Comparison of ENCODE assay signal across 8 cellular contexts in the genomic region with DNA sequence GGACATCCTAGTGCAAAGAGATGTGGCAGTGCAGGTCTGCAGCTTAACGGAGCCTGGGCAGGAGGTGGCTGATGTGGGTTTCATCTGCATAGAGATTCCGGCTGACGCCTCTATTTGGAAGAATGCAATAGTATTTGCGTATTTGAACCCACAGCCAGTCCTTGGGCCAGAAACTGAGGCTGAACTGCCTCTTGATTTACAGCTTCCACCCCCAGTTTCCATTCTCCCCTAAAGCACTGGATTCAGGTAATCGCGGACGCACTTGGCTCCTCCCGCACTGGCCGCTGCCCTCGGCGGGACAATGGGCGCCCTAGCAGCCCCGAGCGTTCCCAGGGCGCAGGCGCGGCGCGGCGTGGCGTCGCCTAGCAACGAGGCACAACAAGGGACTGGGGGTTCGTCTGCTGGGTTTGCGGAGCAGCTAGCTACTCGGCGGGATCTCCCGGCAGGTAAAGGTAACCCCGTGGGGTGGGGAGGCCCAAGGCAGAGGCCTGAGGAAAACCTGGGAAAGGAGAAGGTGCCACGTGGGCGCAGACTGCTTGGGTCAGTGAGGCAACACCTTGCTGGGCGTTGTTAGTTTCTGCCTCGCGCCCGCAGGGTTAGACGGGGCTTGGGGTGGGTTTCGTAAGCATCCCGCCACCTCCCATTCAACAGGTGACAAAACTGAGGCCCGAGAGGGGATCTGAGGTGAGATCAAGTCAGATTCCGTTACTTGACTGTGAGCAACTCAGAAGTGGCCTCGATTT. TPM values are rescaled to one million over a fixed set of nuclear protein-coding genes. Genes with fewer than 3 reads are reported as not detected.
A peak's percentile ranks its signal among the peaks of the same experiment; 100 is the strongest.
DNase-seq lines count a peak whose midpoint lies in the region; ATAC-seq and TF ChIP-seq lines count a peak whose summit lies in the region.

A gene with protein sequence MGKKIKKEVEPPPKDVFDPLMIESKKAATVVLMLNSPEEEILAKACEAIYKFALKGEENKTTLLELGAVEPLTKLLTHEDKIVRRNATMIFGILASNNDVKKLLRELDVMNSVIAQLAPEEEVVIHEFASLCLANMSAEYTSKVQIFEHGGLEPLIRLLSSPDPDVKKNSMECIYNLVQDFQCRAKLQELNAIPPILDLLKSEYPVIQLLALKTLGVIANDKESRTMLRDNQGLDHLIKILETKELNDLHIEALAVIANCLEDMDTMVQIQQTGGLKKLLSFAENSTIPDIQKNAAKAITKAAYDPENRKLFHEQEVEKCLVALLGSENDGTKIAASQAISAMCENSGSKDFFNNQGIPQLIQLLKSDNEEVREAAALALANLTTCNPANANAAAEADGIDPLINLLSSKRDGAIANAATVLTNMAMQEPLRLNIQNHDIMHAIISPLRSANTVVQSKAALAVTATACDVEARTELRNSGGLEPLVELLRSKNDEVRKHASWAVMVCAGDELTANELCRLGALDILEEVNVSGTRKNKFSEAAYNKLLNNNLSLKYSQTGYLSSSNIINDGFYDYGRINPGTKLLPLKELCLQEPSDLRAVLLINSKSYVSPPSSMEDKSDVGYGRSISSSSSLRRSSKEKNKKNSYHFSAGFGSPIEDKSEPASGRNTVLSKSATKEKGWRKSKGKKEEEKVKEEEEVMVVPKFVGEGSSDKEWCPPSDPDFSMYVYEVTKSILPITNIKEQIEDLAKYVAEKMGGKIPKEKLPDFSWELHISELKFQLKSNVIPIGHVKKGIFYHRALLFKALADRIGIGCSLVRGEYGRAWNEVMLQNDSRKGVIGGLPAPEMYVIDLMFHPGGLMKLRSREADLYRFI (plus strand): TSS at position 393 of the 743 bp plus-strand sequence. CDS start 3,944 bp downstream, outside the sequence.

- H3K9me3 ChIP-seq in Peyer's patch (no peaks in the 10 kb centered on the region), right cardiac atrium (ENCODE audit: control insufficient read depth, low read length) (no peaks in the 10 kb centered on the region), prostate gland (no peaks in the 10 kb centered on the region), upper lobe of left lung (no peaks in the 10 kb centered on the region)

- TF ChIP-seq CTCF in Peyer's patch (IDR thresholded peaks at IDR 0.05) (no peak), prostate gland (IDR thresholded peaks at IDR 0.05) (no peak), upper lobe of left lung (IDR thresholded peaks at IDR 0.05) (no peak)

- POLR2A ChIA-PET in activated naive CD8-positive, alpha-beta T cell treated with anti-CD3 and anti-CD28 coated beads, Interleukin-2, amount 10 ng/mL, durations not matched to agents 7 days and 5 days (lab: Charles Lee) = interaction anchor here (1.0 kb wide), 1 partner anchor 925 kb away, joined by 3 read pairs; a partner anchor contains a TSS

- no peaks in the 10 kb centered on the region for H3K27me3 ChIP-seq in Peyer's patch
- H3K27me3 ChIP-seq in right cardiac atrium (ENCODE audit: control insufficient read depth, insufficient read depth) = no peaks in the 10 kb centered on the region
- H3K27me3 ChIP-seq in prostate gland (replicated peaks; ENCODE audit: insufficient read depth) = no peaks in the 10 kb centered on the region
- H3K27me3 ChIP-seq in upper lobe of left lung = no peaks in the 10 kb centered on the region

- peaks cover 4% of the 10 kb centered on the region for H3K27me3 Mint-ChIP-seq in activated naive CD8-positive, alpha-beta T cell treated with anti-CD3 and anti-CD28 coated beads, Interleukin-2, amount 10 ng/mL, durations not matched to agents 7 days and 5 days

- DNase-seq in Peyer's patch (peak; percentile 18 to 64 (median 59)), right cardiac atrium (peak; percentile 80 to 91 (median 90)), prostate gland (ENCODE audit: low spot score) (peak; percentile 9), upper lobe of left lung (peak; percentile 54 to 94), KG1 (lab: John Stamatoyannopoulos, UW) (no peak)
- peak; percentile 78 for DNase-seq in activated naive CD8-positive, alpha-beta T cell treated with anti-CD3 and anti-CD28 coated beads, Interleukin-2, amount 10 ng/mL, durations not matched to agents 7 days and 5 days

- no peaks in the 10 kb centered on the region for H3K9me3 Mint-ChIP-seq in activated naive CD8-positive, alpha-beta T cell treated with anti-CD3 and anti-CD28 coated beads, Interleukin-2, amount 10 ng/mL, durations not matched to agents 7 days and 5 days

- H3K27ac ChIP-seq in Peyer's patch = no peak within 1 kb of the TSS
- no peak within 1 kb of the TSS for H3K27ac ChIP-seq in right cardiac atrium (ENCODE audit: low read length)
- H3K27ac ChIP-seq in prostate gland = no peak within 1 kb of the TSS
- no peak within 1 kb of the TSS for H3K27ac ChIP-seq in upper lobe of left lung

- H3K36me3 ChIP-seq in Peyer's patch (no peaks in the 10 kb centered on the region), prostate gland (no peaks in the 10 kb centered on the region), upper lobe of left lung (no peaks in the 10 kb centered on the region)

- no peak within 1 kb of the TSS for H3K27ac Mint-ChIP-seq in activated naive CD8-positive, alpha-beta T cell treated with anti-CD3 and anti-CD28 coated beads, Interleukin-2, amount 10 ng/mL, durations not matched to agents 7 days and 5 days

- no peak within 1 kb of the TSS for H3K4me3 Mint-ChIP-seq in activated naive CD8-positive, alpha-beta T cell treated with anti-CD3 and anti-CD28 coated beads, Interleukin-2, amount 10 ng/mL, durations not matched to agents 7 days and 5 days

- H3K36me3 Mint-ChIP-seq in activated naive CD8-positive, alpha-beta T cell treated with anti-CD3 and anti-CD28 coated beads, Interleukin-2, amount 10 ng/mL, durations not matched to agents 7 days and 5 days = peaks cover 2% of the 10 kb centered on the region

- peak within 1 kb of the TSS; percentile 19 to 42 (median 38) for H3K4me3 ChIP-seq in Peyer's patch
- peak within 1 kb of the TSS; percentile 7 for H3K4me3 ChIP-seq in right cardiac atrium (ENCODE audit: low read length)
- H3K4me3 ChIP-seq in prostate gland = peak within 1 kb of the TSS; percentile 12 to 22
- peak within 1 kb of the TSS in 3 of 4 donors; percentile 35 to 40 (median 35) for H3K4me3 ChIP-seq in upper lobe of left lung

- 11% methylated on average over 41 of the region's 41 CpGs for WGBS in right cardiac atrium
- 11% methylated on average over 41 of the region's 41 CpGs for WGBS in prostate gland
- 14 to 33% methylated on average over 19 to 31 of the region's 41 CpGs for WGBS in upper lobe of left lung, 2 donors

- TF ChIP-seq EP300 in upper lobe of left lung (IDR thresholded peaks at IDR 0.05) = no peak

- H3K4me1 Mint-ChIP-seq in activated naive CD8-positive, alpha-beta T cell treated with anti-CD3 and anti-CD28 coated beads, Interleukin-2, amount 10 ng/mL, durations not matched to agents 7 days and 5 days = peaks cover 3% of the 10 kb centered on the region

- intact Hi-C loops in right cardiac atrium (cut with DNase I) = no loop called here
- intact Hi-C loops in prostate gland (cut with DNase I) = no loop called here

- ATAC-seq in GM18861 (IDR thresholded peaks at IDR 0.05; ENCODE audit: unreplicated experiment) (peak; percentile 48), HG03066 (IDR thresholded peaks at IDR 0.05; ENCODE audit: low read depth, unreplicated experiment) (peak; percentile 89), right cardiac atrium (peak; percentile 96 to 98), upper lobe of left lung (ENCODE audit: low FRiP score in 2 of 2) (peak in 1 of 2 donors; percentile 87)
- ATAC-seq in activated naive CD8-positive, alpha-beta T cell treated with anti-CD3 and anti-CD28 coated beads, Interleukin-2, amount 10 ng/mL, durations not matched to agents 7 days and 5 days (ENCODE audit: low read depth) = peak; percentile 93

- H3K4me1 ChIP-seq in Peyer's patch (peaks cover 0 to 6% (median 0%) of the 10 kb centered on the region in 4 donors), right cardiac atrium (ENCODE audit: control insufficient read depth, insufficient read depth, low read length) (no peaks in the 10 kb centered on the region), prostate gland (replicated peaks) (no peaks in the 10 kb centered on the region), upper lobe of left lung (peaks cover 0 to 9% (median 5%) of the 10 kb centered on the region in 4 donors)

- TF ChIP-seq POLR2A in Peyer's patch (IDR thresholded peaks at IDR 0.05) (no peak), prostate gland (IDR thresholded peaks at IDR 0.05) (no peak), upper lobe of left lung (IDR thresholded peaks at IDR 0.05) (no peak)

RNA-seq across cellular contexts. Expression of the gene that starts here (rescaled TPM):
- total RNA-seq in Peyer's patch (not detected), right cardiac atrium (not detected), prostate gland (1 to 10 TPM in 1 of 2 donors, not detected in 1; 5.0 TPM), upper lobe of left lung (10 to 100 TPM in 2 of 6 donors, 1 to 10 TPM in 3, under 1 TPM in 1; 0.57 to 56.6 (median 6.4) TPM)
- total RNA-seq in activated naive CD8-positive, alpha-beta T cell treated with anti-CD3 and anti-CD28 coated beads, Interleukin-2, amount 10 ng/mL, durations not matched to agents 7 days and 5 days = not detected
- polyA plus RNA-seq in right cardiac atrium = not detected

Comparison
In these comparisons a context has a peak if more than half of its experiments do, and no peak if none do; other contexts are left out.
1. Peak in DNase-seq and H3K4me3 ChIP-seq in Peyer's patch; RNA of the gene not detected or under 1 TPM.
2. Peak in DNase-seq and ATAC-seq in activated naive CD8-positive, alpha-beta T cell treated with anti-CD3 and anti-CD28 coated beads, Interleukin-2, amount 10 ng/mL, durations not matched to agents 7 days and 5 days; RNA of the gene not detected or under 1 TPM.
3. Peak in DNase-seq, ATAC-seq and H3K4me3 ChIP-seq in right cardiac atrium; RNA of the gene not detected or under 1 TPM.